Comparison of ENCODE assay signal across 20 cellular contexts in genomic region chr13:91572944-91573535, GRCh38.
"Had no signal": no experiment of that assay in that cellular context is flagged by ENCODE, and none has a peak within 500 bp of the region (broad histone marks: within the 10 kb centered on the region; RNA-seq: fewer than 3 reads in every experiment).

No MANE protein-coding gene starts in this region.

- H3K27ac ChIP-seq: colonic mucosa, epithelial cell of prostate, left lung, ovary, right lobe of liver, skin epidermis, tibial artery had no signal

- H3K27me3 ChIP-seq: colonic mucosa, left lung, ovary, right lobe of liver, tibial artery had no signal

- DNase-seq: activated CD4-positive, alpha-beta T cell treated with anti-CD3 and anti-CD28 coated beads for 4 hours; activated CD4-positive, alpha-beta T cell treated with anti-CD3 and anti-CD28 coated beads, Interleukin-2, amount 50 U/mL, for 48 hours; activated CD4-positive, CD25-positive, alpha-beta regulatory T cell; activated naive CD4-positive, alpha-beta T cell treated with anti-CD3 and anti-CD28 coated beads for 36 hours; activated T-cell treated with anti-CD3 and anti-CD28 coated beads, Interleukin-2, amount 50 U/mL, for 48 hours; colonic mucosa; endodermal cell; immature natural killer cell; kidney glomerular epithelial cell; left lung; midbrain; natural killer cell; ovary; right lobe of liver; stimulated activated CD4-positive, alpha-beta T cell treated with anti-CD3 and anti-CD28 coated beads, Interleukin-1b, Interleukin-23, amount 100 ng/mL, for 48 hours; stimulated activated naive CD8-positive, alpha-beta T cell treated with anti-CD3 and anti-CD28 coated beads, Interleukin-15, amount 100 ng/mL, for 72 hours; T1000; tibial artery had no signal

- H3K4me1 ChIP-seq: colonic mucosa, left lung, right lobe of liver, tibial artery had no signal

- H3K4me3 ChIP-seq: colonic mucosa, left lung, ovary, right lobe of liver, skin epidermis, tibial artery had no signal

- ATAC-seq: left lung; natural killer cell; right lobe of liver; stimulated activated naive CD8-positive, alpha-beta T cell treated with anti-CD3 and anti-CD28 coated beads, Interleukin-15, amount 100 ng/mL, for 72 hours had no signal

- H3K9me3 ChIP-seq: colonic mucosa, left lung, ovary, right lobe of liver, tibial artery had no signal

- H3K36me3 ChIP-seq: colonic mucosa, left lung, ovary, right lobe of liver, tibial artery had no signal
